ENCODE assay signal across 1 cellular context in genomic region chrX:148914783-148915182, GRCh38.
TF ChIP-seq lines count a peak whose summit lies in the region.

No MANE protein-coding gene starts in this region.

TF ChIP-seq in GM12878, 131 proteins besides CTCF, POLR2A, EP300 and RAD21 (continued from another document):
- TF ChIP-seq SKIL (IDR thresholded peaks at IDR 0.05; ENCODE audit: low read depth, poor library complexity, severe bottlenecking), result peak; percentile 66
- 0 out of 2 replicates have a peak, but pooled peaks have one; percentile 30 for TF ChIP-seq GABPA (IDR thresholded peaks at IDR 0.05; ENCODE audit: low read depth)
- 0 out of 4 replicates have a peak, but pooled peaks of 1 of the 2 experiments have one; percentile 34 for TF ChIP-seq IKZF2 (IDR thresholded peaks at IDR 0.05)
- TF ChIP-seq FOXM1 (IDR thresholded peaks at IDR 0.05; ENCODE audit: low read depth, low read length), result peak; percentile 83; the same call in 1 of the 2 replicates
- TF ChIP-seq ATF7 (IDR thresholded peaks at IDR 0.05; ENCODE audit: low read depth), result peak; percentile 51; the same call in 1 of the 2 replicates
- peak; percentile 33 for TF ChIP-seq BCL3 (IDR thresholded peaks at IDR 0.05; ENCODE audit: borderline replicate concordance, insufficient read depth, low read depth, low read length, poor library complexity, severe bottlenecking)
- peak; percentile 91 for TF ChIP-seq JUNB (IDR thresholded peaks at IDR 0.05)
- TF ChIP-seq E4F1 (IDR thresholded peaks at IDR 0.05; ENCODE audit: borderline replicate concordance, partially characterized antibody), result no peak
- TF ChIP-seq MEF2B (IDR thresholded peaks at IDR 0.05; ENCODE audit: partially characterized antibody, poor library complexity, severe bottlenecking), result peak; percentile 66
- peak; percentile 77 for TF ChIP-seq MEF2A (IDR thresholded peaks at IDR 0.05; ENCODE audit: insufficient read depth, low read depth, low read length)
- 0 out of 2 replicates have a peak, but pooled peaks have one; percentile 24 for TF ChIP-seq EED (IDR thresholded peaks at IDR 0.05; ENCODE audit: low read depth)
- 0 out of 2 replicates have a peak, but pooled peaks have one; percentile 37 for TF ChIP-seq NR2F1 (conservative IDR thresholded peaks at IDR 0.05)
- 0 out of 2 replicates have a peak, but pooled peaks have one; percentile 32 for TF ChIP-seq IKZF1 (conservative IDR thresholded peaks at IDR 0.05)
- no peak for TF ChIP-seq TBL1XR1 (IDR thresholded peaks at IDR 0.05; ENCODE audit: low read depth, low read length)
- TF ChIP-seq ZBED1 (IDR thresholded peaks at IDR 0.05; ENCODE audit: borderline replicate concordance), result no peak
- no peak for TF ChIP-seq SMAD1 (IDR thresholded peaks at IDR 0.05; ENCODE audit: low read depth, partially characterized antibody)
- TF ChIP-seq SPI1 (IDR thresholded peaks at IDR 0.05; ENCODE audit: borderline replicate concordance, insufficient read depth, low read depth, low read length), result no peak
- peak; percentile 64 for TF ChIP-seq DPF2 (IDR thresholded peaks at IDR 0.05)
- TF ChIP-seq POU2F2 (IDR thresholded peaks at IDR 0.05; ENCODE audit: borderline replicate concordance, low read depth, low read length), result 0 out of 3 replicates have a peak, but pooled peaks have one; percentile 17
- peak; percentile 94 for TF ChIP-seq RUNX3 (IDR thresholded peaks at IDR 0.05; ENCODE audit: low read length)
- TF ChIP-seq SREBF2 (IDR thresholded peaks at IDR 0.05; ENCODE audit: low read length), result no peak
- TF ChIP-seq PML (IDR thresholded peaks at IDR 0.05; ENCODE audit: low read length), result no peak
- no peak for TF ChIP-seq ZZZ3 (IDR thresholded peaks at IDR 0.05; ENCODE audit: control insufficient read depth, insufficient read length, low read depth)
- peak; percentile 53; the same call in 1 of the 2 replicates for TF ChIP-seq CBFB (IDR thresholded peaks at IDR 0.05; ENCODE audit: low read depth)
- TF ChIP-seq STAT1 (conservative IDR thresholded peaks at IDR 0.05), result no peak
- 0 out of 2 replicates have a peak, but pooled peaks have one; percentile 1 for TF ChIP-seq ZNF24 (IDR thresholded peaks at IDR 0.05)
- TF ChIP-seq SP1 (IDR thresholded peaks at IDR 0.05; ENCODE audit: low read depth, low read length), result peak; percentile 26
- TF ChIP-seq NFIC (IDR thresholded peaks at IDR 0.05; ENCODE audit: low read depth, low read length), result peak; percentile 84
- TF ChIP-seq POLR2AphosphoS5 (IDR thresholded peaks at IDR 0.05; ENCODE audit: low read length), result no peak
- 0 out of 2 replicates have a peak, but pooled peaks have one; percentile 30 for TF ChIP-seq PAX5 (IDR thresholded peaks at IDR 0.05; ENCODE audit: borderline replicate concordance, low read depth, low read length)
- peak; percentile 58; the same call in 1 of the 2 replicates for TF ChIP-seq MTA2 (IDR thresholded peaks at IDR 0.05; ENCODE audit: low read depth)
- TF ChIP-seq ETV6 (conservative IDR thresholded peaks at IDR 0.05 in 1 of 2, IDR thresholded peaks at IDR 0.05 in 1 of 2; ENCODE audit: borderline replicate concordance in 1 of 2, low read depth in 1 of 2), result peak in 1 of 2 experiments; percentile 78; a peak in 1 of 4 replicates
- peak; percentile 75; the same call in 1 of the 2 replicates for TF ChIP-seq MTA3 (IDR thresholded peaks at IDR 0.05; ENCODE audit: borderline replicate concordance, low read length)
- TF ChIP-seq SIN3A (IDR thresholded peaks at IDR 0.05; ENCODE audit: low read depth, low read length), result no peak
- TF ChIP-seq CEBPB (IDR thresholded peaks at IDR 0.05; ENCODE audit: borderline replicate concordance in 1 of 2, low read depth in 2 of 2, low read length in 2 of 2), result 0 out of 4 replicates have a peak, but pooled peaks of 1 of the 2 experiments have one; percentile 59
- peak; percentile 83 for TF ChIP-seq ATF2 (IDR thresholded peaks at IDR 0.05; ENCODE audit: low read length)
- no peak for TF ChIP-seq IRF5 (IDR thresholded peaks at IDR 0.05; ENCODE audit: borderline replicate concordance)
- TF ChIP-seq JUND (IDR thresholded peaks at IDR 0.05; ENCODE audit: low read depth, low read length), result peak; percentile 83; the same call in 1 of the 2 replicates
- no peak for TF ChIP-seq ZBTB33 (IDR thresholded peaks at IDR 0.05)
- peak; percentile 62; the same call in 1 of the 2 replicates for TF ChIP-seq CBX5 (IDR thresholded peaks at IDR 0.05; ENCODE audit: low read depth)
